8 cellular contexts compared by ENCODE assay signal in genomic region chr12:14716848-14717444, GRCh38. TPM values are rescaled to one million over a fixed set of nuclear protein-coding genes. Genes with fewer than 3 reads are reported as not detected.
A peak's percentile ranks its signal among the peaks of the same experiment; 100 is the strongest.
DNase-seq lines count a peak whose midpoint lies in the region; ATAC-seq and TF ChIP-seq lines count a peak whose summit lies in the region.

No MANE protein-coding gene starts in this region.

- intact Hi-C loops in psoas muscle (cut with DNase I) = loop anchor here in 1 of 2 donors (5.0 kb wide), 1 partner anchor 95 kb away; no protein-coding TSS in a partner anchor

- TF ChIP-seq CTCF in GM10266 (IDR thresholded peaks at IDR 0.05; ENCODE audit: control insufficient read depth, insufficient read depth, low read depth, missing control alignments) (peak; percentile 59), fibroblast of pulmonary artery (IDR thresholded peaks at IDR 0.05; ENCODE audit: low read length, missing control alignments) (peak; percentile 68), psoas muscle (IDR thresholded peaks at IDR 0.05) (peak; percentile 47)

- no peaks in the 10 kb centered on the region for H3K9me3 ChIP-seq in psoas muscle

- H3K4me1 ChIP-seq in psoas muscle = no peaks in the 10 kb centered on the region

- no peaks in the 10 kb centered on the region for H3K36me3 ChIP-seq in psoas muscle (ENCODE audit: insufficient read depth in 1 of 2, low read depth in 1 of 2)

- peak in 2 of 4 donors; percentile 49 to 65 for ATAC-seq in psoas muscle

- H3K4me3 ChIP-seq in fibroblast of pulmonary artery (replicated peaks; ENCODE audit: low read depth, low read length) (no peak overlapping the region), psoas muscle (no peak overlapping the region)

- H3K27ac ChIP-seq in psoas muscle = no peak overlapping the region

- no peaks in the 10 kb centered on the region for H3K27me3 ChIP-seq in psoas muscle (ENCODE audit: insufficient read depth in 3 of 3, low read length in 2 of 3)

- WGBS in psoas muscle, 3 donors = 21 to 32% (median 32%) methylated on average over 1 of the region's 1 CpG

- DNase-seq in GM10266 (ENCODE audit: extremely low spot score) (peak; percentile 44), HCEC 1CT (peak; percentile 43), NCI-H82 (lab: John Stamatoyannopoulos, UW) (peak; percentile 71), activated T-cell treated with anti-CD3 and anti-CD28 coated beads for 4 hours (peak; percentile 26), fibroblast of pulmonary artery (ENCODE audit: low read depth) (peak; percentile 62), psoas muscle (no peak), NCI-H2196 treated with DMSO at 0.1 percent for 48 hours (lab: John Stamatoyannopoulos, UW; ENCODE audit: unreplicated experiment) (no peak), NCI-H2171 treated with DMSO at 0.1 percent for 48 hours (lab: John Stamatoyannopoulos, UW) (no peak)

RNA-seq across cellular contexts. Expression of gene GUCY2C, which starts 20.5 kb away (rescaled TPM):
- total RNA-seq in psoas muscle = under 1 TPM in 1 of 4 donors, not detected in 3; 0.11 TPM
- polyA plus RNA-seq in psoas muscle = under 1 TPM in 1 of 3 donors, not detected in 2; 0.13 TPM

Comparison
In these comparisons a context has a peak if more than half of its experiments do, and no peak if none do; other contexts are left out.
1. DNase-seq: peak in GM10266 (single experiment), HCEC 1CT (single experiment), NCI-H82 (single experiment), activated T-cell treated with anti-CD3 and anti-CD28 coated beads for 4 hours (single experiment) and fibroblast of pulmonary artery (single experiment); none in psoas muscle (0 of 2), NCI-H2196 treated with DMSO at 0.1 percent for 48 hours (single experiment) and NCI-H2171 treated with DMSO at 0.1 percent for 48 hours (single experiment).
2. Peak in every context shown above with its lines, with median percentiles within 50 percentile points of each other: CTCF ChIP-seq.